ENCODE assay signal across 8 cellular contexts in genomic region chr19:19064811-19065745, GRCh38. TPM values are rescaled to one million over a fixed set of nuclear protein-coding genes. Genes with fewer than 3 reads are reported as not detected.
DNase-seq lines count a peak whose midpoint lies in the region; ATAC-seq and TF ChIP-seq lines count a peak whose summit lies in the region.

No MANE protein-coding gene starts in this region.

- no peak for ATAC-seq in CD4-positive, CD25-positive, alpha-beta regulatory T cell (ENCODE audit: low read depth in 2 of 2)
- ATAC-seq in gastrocnemius medialis (no peak), GM21737 (IDR thresholded peaks at IDR 0.05; ENCODE audit: unreplicated experiment) (no peak), HG02981 (IDR thresholded peaks at IDR 0.05; ENCODE audit: unreplicated experiment) (no peak)

- H3K27ac ChIP-seq in CD4-positive, CD25-positive, alpha-beta regulatory T cell (ENCODE audit: insufficient read depth, low read length, poor library complexity, severe bottlenecking): peak overlapping the region; percentile 72
- H3K27ac ChIP-seq in gastrocnemius medialis: peak overlapping the region; percentile 94 to 96 (median 94)

- peaks cover 6 to 48% (median 29%) of the 10 kb centered on the region in 4 donors for H3K4me1 Mint-ChIP-seq in CD4-positive, CD25-positive, alpha-beta regulatory T cell

- DNase-seq in CD4-positive, CD25-positive, alpha-beta regulatory T cell: peak in 2 of 3 donors; percentile 27 to 60
- DNase-seq in KG1 (lab: John Stamatoyannopoulos, UW) (peak; percentile 17), cardiac septum (ENCODE audit: low spot score) (peak; percentile 77), gastrocnemius medialis (no peak), HuH-7 (ENCODE audit: low spot score) (no peak)
- peak; percentile 65 for DNase-seq in activated T-cell treated with anti-CD3 and anti-CD28 coated beads, Interleukin-2, amount 50 U/mL, for 48 hours

- TF ChIP-seq POLR2A in gastrocnemius medialis (IDR thresholded peaks at IDR 0.05): no peak

- peaks cover 8% of the 10 kb centered on the region for H3K36me3 Mint-ChIP-seq in CD4-positive, CD25-positive, alpha-beta regulatory T cell

- H3K27me3 Mint-ChIP-seq in CD4-positive, CD25-positive, alpha-beta regulatory T cell: no peaks in the 10 kb centered on the region

- no peak for TF ChIP-seq CTCF in gastrocnemius medialis (IDR thresholded peaks at IDR 0.05 in 4 of 5, conservative IDR thresholded peaks at IDR 0.05 in 1 of 5)

- intact Hi-C loops in cardiac septum (cut with DNase I) (loop anchor here (5.0 kb wide), 2 partner anchors 72 to 127 kb away; partner anchors contain the start of genes BORCS8, RFXANK and TMEM161A), gastrocnemius medialis (cut with DNase I; ENCODE audit: low total_unique reads) (loop anchor here (10.0 kb wide), 1 partner anchor 1040 kb away; no protein-coding TSS in a partner anchor)

- H3K4me3 Mint-ChIP-seq in CD4-positive, CD25-positive, alpha-beta regulatory T cell: peak overlapping the region; percentile 80 to 95 (median 90)

- in situ Hi-C loops in gastrocnemius medialis (cut with MboI; ENCODE audit: low sequenced_read_pairs in 4 of 4): no loop called here

- H3K36me3 ChIP-seq in CD4-positive, CD25-positive, alpha-beta regulatory T cell (ENCODE audit: control insufficient read depth, insufficient read depth, low read length): no peaks in the 10 kb centered on the region
- H3K36me3 ChIP-seq in gastrocnemius medialis: no peaks in the 10 kb centered on the region

- no peaks in the 10 kb centered on the region for H3K27me3 ChIP-seq in CD4-positive, CD25-positive, alpha-beta regulatory T cell (ENCODE audit: control insufficient read depth, insufficient read depth, low read length)
- no peaks in the 10 kb centered on the region for H3K27me3 ChIP-seq in gastrocnemius medialis

- H3K9me3 ChIP-seq in CD4-positive, CD25-positive, alpha-beta regulatory T cell (ENCODE audit: control insufficient read depth in 2 of 2, low read length in 2 of 2): no peaks in the 10 kb centered on the region
- no peaks in the 10 kb centered on the region for H3K9me3 ChIP-seq in gastrocnemius medialis

- H3K4me3 ChIP-seq in CD4-positive, CD25-positive, alpha-beta regulatory T cell (ENCODE audit: low read depth, low read length): peak overlapping the region; percentile 85
- peak overlapping the region; percentile 70 to 85 (median 78) for H3K4me3 ChIP-seq in gastrocnemius medialis

- H3K9me3 Mint-ChIP-seq in CD4-positive, CD25-positive, alpha-beta regulatory T cell: no peaks in the 10 kb centered on the region

- H3K27ac Mint-ChIP-seq in CD4-positive, CD25-positive, alpha-beta regulatory T cell: peak overlapping the region; percentile 63 to 95 (median 71)

- H3K4me1 ChIP-seq in CD4-positive, CD25-positive, alpha-beta regulatory T cell (ENCODE audit: control insufficient read depth, insufficient read depth, low read length, poor library complexity, severe bottlenecking): peaks cover 59% of the 10 kb centered on the region
- peaks cover 78 to 86% of the 10 kb centered on the region in 2 donors for H3K4me1 ChIP-seq in gastrocnemius medialis

RNA-seq across cellular contexts. Expression of gene SLC25A42, which starts 1.3 kb away (rescaled TPM):
- 32.2 TPM for total RNA-seq in CD4-positive, CD25-positive, alpha-beta regulatory T cell
- 10 to 100 TPM; 10.4 to 24.0 (median 16.2) TPM for polyA plus RNA-seq in CD4-positive, CD25-positive, alpha-beta regulatory T cell
- 14.9 TPM for total RNA-seq in cardiac septum
- 10 to 100 TPM; 12.3 to 85.3 (median 37.1) TPM for total RNA-seq in gastrocnemius medialis

RNA-seq across cellular contexts. Expression of gene ARMC6, which starts 31.7 kb away (rescaled TPM):
- 14.2 TPM for total RNA-seq in CD4-positive, CD25-positive, alpha-beta regulatory T cell
- 10 to 100 TPM; 23.7 to 36.5 (median 31.8) TPM for polyA plus RNA-seq in CD4-positive, CD25-positive, alpha-beta regulatory T cell
- 15.9 TPM for total RNA-seq in cardiac septum
- 10 to 100 TPM; 18.2 to 35.7 (median 25.2) TPM for total RNA-seq in gastrocnemius medialis

RNA-seq across cellular contexts. Expression of gene SUGP2, which starts 31.8 kb away (rescaled TPM):
- total RNA-seq in CD4-positive, CD25-positive, alpha-beta regulatory T cell: 131 TPM
- 1 to 10 TPM; 6.2 to 9.7 (median 7.8) TPM for polyA plus RNA-seq in CD4-positive, CD25-positive, alpha-beta regulatory T cell
- total RNA-seq in cardiac septum (60.4 TPM), gastrocnemius medialis (10 to 100 TPM; 24.6 to 38.2 (median 32.8) TPM)

Comparison
In these comparisons a context has a peak if more than half of its experiments do, and no peak if none do; other contexts are left out.
1. DNase-seq: peak in CD4-positive, CD25-positive, alpha-beta regulatory T cell (2 of 3), KG1 (single experiment), activated T-cell treated with anti-CD3 and anti-CD28 coated beads, Interleukin-2, amount 50 U/mL, for 48 hours (2 of 2) and cardiac septum (single experiment); none in gastrocnemius medialis (0 of 2) and HuH-7 (single experiment).